ENCODE assay signal across 9 cellular contexts in the genomic region with DNA sequence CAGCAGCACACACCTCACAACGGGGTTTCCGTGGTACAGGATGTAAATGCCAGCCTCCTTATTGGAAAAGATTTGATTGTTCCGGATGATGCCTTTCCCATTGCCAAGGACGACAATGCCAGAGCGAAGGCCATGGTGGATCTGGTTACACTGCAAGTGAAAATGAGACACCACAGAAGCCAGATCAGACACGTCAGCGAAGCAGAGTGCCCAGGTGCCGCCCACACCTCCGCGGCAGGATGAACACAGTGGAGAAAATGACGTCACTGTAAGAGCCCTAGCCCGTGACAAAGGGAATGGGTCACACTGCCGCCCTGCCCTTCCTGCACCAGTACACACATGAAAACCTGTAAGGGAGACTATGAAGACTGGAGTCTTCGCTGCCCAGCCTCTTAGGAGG. TPM values are rescaled to one million over a fixed set of nuclear protein-coding genes. Genes with fewer than 3 reads are reported as not detected.
DNase-seq lines count a peak whose midpoint lies in the region; ATAC-seq, FAIRE-seq and TF ChIP-seq lines count a peak whose summit lies in the region.
"Had no signal": no experiment of that assay in that cellular context is flagged by ENCODE, and none has a peak within 500 bp of the region (broad histone marks: within the 10 kb centered on the region; RNA-seq: fewer than 3 reads in every experiment).

No MANE protein-coding gene starts in this region.

- H3K36me3 ChIP-seq in lower lobe of right lung, result peaks cover 39% of the 10 kb centered on the region
- peaks cover 60% of the 10 kb centered on the region for H3K36me3 ChIP-seq in endodermal cell (ENCODE audit: control insufficient read depth, insufficient read depth, low read length)
- H3K36me3 ChIP-seq in PC-9 (ENCODE audit: low read depth), result no peaks in the 10 kb centered on the region
- H3K36me3 ChIP-seq in HepG2 (replicated peaks in 1 of 2; ENCODE audit: control insufficient read depth in 1 of 2, insufficient read depth in 2 of 2, low read length in 2 of 2), result peaks cover 3 to 4% of the 10 kb centered on the region in 2 experiments; a peak in 2 of 5 replicates

- CTCF ChIA-PET in PC-9 (lab: Charles Lee) (no interaction called here), HepG2 (lab: Yijun Ruan, JAX; ENCODE audit: low intra/inter-chr PET ratio, low total read pairs) (no interaction called here)

- no peak overlapping the region for H3K27ac Mint-ChIP-seq in endodermal cell

- BruUV-seq in PC-9 (replicated peaks; lab: Mats Ljungman, UMichigan) (no TSS peak), HepG2 (replicated peaks; lab: Mats Ljungman, UMichigan) (no TSS peak)

- in situ Hi-C loops in HepG2 (cut with HindIII; ENCODE audit: extremely low pct_ligation_motif_present, low pct_unique_long_range_greater_than_20kb), result no loop called here

- H3K4me3 ChIP-seq in lower lobe of right lung (no peak overlapping the region), endodermal cell (ENCODE audit: low read length) (no peak overlapping the region), PC-9 (no peak overlapping the region), HepG2 (replicated peaks in 1 of 3; ENCODE audit: insufficient read depth in 1 of 3, low read depth in 2 of 3, low read length in 3 of 3) (no peak overlapping the region)

- no peaks in the 10 kb centered on the region for H3K79me2 ChIP-seq in PC-9 (ENCODE audit: low read depth)
- no peaks in the 10 kb centered on the region for H3K79me2 ChIP-seq in HepG2 (ENCODE audit: insufficient read depth, low read length)

- peak; percentile 44 for DNase-seq in activated CD8-positive, alpha-beta memory T cell treated with anti-CD3 and anti-CD28 coated beads, Interleukin-2, amount 50 U/mL, for 24 hours (ENCODE audit: extremely low read depth)
- DNase-seq in lower lobe of right lung, result no peak
- peak; percentile 70 for DNase-seq in stimulated activated naive CD8-positive, alpha-beta T cell treated with anti-CD3 and anti-CD28 coated beads, Interleukin-15, Interleukin-2, amounts not matched to agents 100 U/mL and 50 U/mL, for 24 hours
- DNase-seq in endodermal cell, result no peak
- no peak for DNase-seq in PC-9
- DNase-seq in HepG2 (ENCODE audit: low spot score), result no peak
- DNase-seq: right cardiac atrium had no signal

- H3K4me2 ChIP-seq in PC-9 (no peak overlapping the region), HepG2 (ENCODE audit: low read depth, low read length) (no peak overlapping the region)

- H3K4me1 ChIP-seq in lower lobe of right lung, result no peaks in the 10 kb centered on the region
- no peaks in the 10 kb centered on the region for H3K4me1 ChIP-seq in endodermal cell (ENCODE audit: control insufficient read depth, insufficient read depth, low read length)
- no peaks in the 10 kb centered on the region for H3K4me1 ChIP-seq in PC-9 (replicated peaks; ENCODE audit: insufficient read depth)
- no peaks in the 10 kb centered on the region for H3K4me1 ChIP-seq in HepG2 (ENCODE audit: insufficient read depth, low read length)

- H3K27ac ChIP-seq in lower lobe of right lung (peak overlapping the region; percentile 41), endodermal cell (ENCODE audit: low read depth, low read length) (no peak overlapping the region), PC-9 (no peak overlapping the region), HepG2 (ENCODE audit: extremely low read length, insufficient read depth, low read length) (no peak overlapping the region)

- H3K27me3 ChIP-seq in lower lobe of right lung (ENCODE audit: low read depth) (no peaks in the 10 kb centered on the region), endodermal cell (ENCODE audit: control insufficient read depth, insufficient read depth, low read length, poor library complexity, severe bottlenecking) (no peaks in the 10 kb centered on the region), PC-9 (ENCODE audit: insufficient read depth, low read depth) (no peaks in the 10 kb centered on the region), HepG2 (ENCODE audit: control insufficient read depth in 1 of 2, insufficient read depth in 2 of 2, low read length in 2 of 2) (no peaks in the 10 kb centered on the region)

- ATAC-seq in GM18505 (IDR thresholded peaks at IDR 0.05; ENCODE audit: unreplicated experiment), result peak; percentile 57
- ATAC-seq in HG03565 (IDR thresholded peaks at IDR 0.05; ENCODE audit: unreplicated experiment), result peak; percentile 57
- peak in 1 of 2 donors; percentile 59 for ATAC-seq in lower lobe of right lung
- peak; percentile 83 for ATAC-seq in stimulated activated naive CD8-positive, alpha-beta T cell treated with anti-CD3 and anti-CD28 coated beads, Interleukin-15, Interleukin-2, amounts not matched to agents 100 U/mL and 50 U/mL, for 24 hours
- no peak for ATAC-seq in HepG2

- H3K9ac ChIP-seq in endodermal cell (ENCODE audit: extremely low read depth, low read length, poor library complexity, severe bottlenecking), result no peak overlapping the region
- no peak overlapping the region for H3K9ac ChIP-seq in HepG2 (ENCODE audit: insufficient read depth, low read depth, low read length)

- peaks cover 70% of the 10 kb centered on the region for H3K36me3 Mint-ChIP-seq in endodermal cell (ENCODE audit: low read depth)

- no peaks in the 10 kb centered on the region for H3K27me3 Mint-ChIP-seq in endodermal cell (ENCODE audit: insufficient read depth)

- no peak for TF ChIP-seq RAD21 in HepG2 (CRISPR knock-in tag; IDR thresholded peaks at IDR 0.05)

- H3K9me3 ChIP-seq in lower lobe of right lung (no peaks in the 10 kb centered on the region), endodermal cell (ENCODE audit: control insufficient read depth, low read length) (no peaks in the 10 kb centered on the region), PC-9 (ENCODE audit: insufficient read depth, low read depth) (no peaks in the 10 kb centered on the region), HepG2 (ENCODE audit: low read length) (no peaks in the 10 kb centered on the region)

- H4K20me1 ChIP-seq in PC-9 (ENCODE audit: insufficient read depth) (no peaks in the 10 kb centered on the region), HepG2 (ENCODE audit: insufficient read depth, low read length) (no peaks in the 10 kb centered on the region)

- H3K4me3 Mint-ChIP-seq in endodermal cell, result no peak overlapping the region

- H3K9me2 ChIP-seq in PC-9 (ENCODE audit: insufficient read depth), result no peaks in the 10 kb centered on the region

- no peak for FAIRE-seq in HepG2 (lab: Jason Lieb, UNC)

- WGBS in endodermal cell (ENCODE audit: insufficient coverage in 1 of 2, insufficient read length in 1 of 2), 2 experiments, result 94 to 96% methylated on average over 14 of the region's 14 CpGs
- WGBS in HepG2 (ENCODE audit: low lambda C conversion rate), result 95% methylated on average over 14 of the region's 14 CpGs

- intact Hi-C loops in lower lobe of right lung (cut with DNase I), result no loop called here
- intact Hi-C loops in PC-9 (cut with micrococcal nuclease; ENCODE audit: unreplicated experiment), result no loop called here
- intact Hi-C loops in HepG2 (cut with micrococcal nuclease; ENCODE audit: unreplicated experiment), result no loop called here

- H3K9me3 Mint-ChIP-seq in endodermal cell, result no peaks in the 10 kb centered on the region

- no peak for TF ChIP-seq POLR2A in GM18505 (IDR thresholded peaks at IDR 0.05; ENCODE audit: borderline replicate concordance, extremely low read depth, insufficient read depth, insufficient read length)
- TF ChIP-seq POLR2A in HepG2 (IDR thresholded peaks at IDR 0.05; ENCODE audit: insufficient read depth in 1 of 2, low read depth in 2 of 2, low read length in 2 of 2), result no peak

- no peaks in the 10 kb centered on the region for H3K4me1 Mint-ChIP-seq in endodermal cell

- H3F3A ChIP-seq in PC-9 (ENCODE audit: insufficient read depth, low read depth), result no peaks in the 10 kb centered on the region

- no peak for TF ChIP-seq CTCF in lower lobe of right lung (IDR thresholded peaks at IDR 0.05)
- no peak for TF ChIP-seq CTCF in endodermal cell (conservative IDR thresholded peaks at IDR 0.05)
- TF ChIP-seq CTCF in PC-9 (conservative IDR thresholded peaks at IDR 0.05), result no peak
- TF ChIP-seq CTCF in HepG2 (CRISPR knock-in tag; IDR thresholded peaks at IDR 0.05), result no peak

- H2AFZ ChIP-seq in PC-9 (no peak overlapping the region), HepG2 (ENCODE audit: low read length) (no peak overlapping the region)

- TF ChIP-seq EP300 in HepG2 (IDR thresholded peaks at IDR 0.05; ENCODE audit: low read depth in 2 of 2, low read length in 2 of 2), result no peak
- TF ChIP-seq EP300 in HepG2 (CRISPR knock-in tag; IDR thresholded peaks at IDR 0.05; ENCODE audit: borderline replicate concordance), result no peak

- POLR2A ChIA-PET in PC-9 (lab: Charles Lee; ENCODE audit: unreplicated experiment), result no interaction called here
- POLR2A ChIA-PET in HepG2 (lab: Yijun Ruan, JAX), result no interaction called here

RNA-seq across cellular contexts. Expression of a gene that starts 43.4 kb away (rescaled TPM):
- total RNA-seq in lower lobe of right lung (17.3 TPM), endodermal cell (10 to 100 TPM; 23.5 to 25.2 TPM), PC-9 (2021) (19.7 and 21.8 TPM in 2 replicates), HepG2 (2016; rRNA removed; fragmentation: Illumina TruSeq; extraction: Trizol) (37.8 and 49.1 TPM in 2 replicates)
- polyA plus RNA-seq in endodermal cell (2013, experiment 1 of 2), result 22.3 TPM
- polyA plus RNA-seq in endodermal cell (2013, experiment 2 of 2), result 21.5 TPM
- total RNA-seq in HepG2 (2016; cell fraction: cytosol; rRNA removed; fragmentation: Illumina TruSeq; extraction: Trizol; ENCODE audit: low read depth), result 12.6 and 13.7 TPM in 2 replicates
- 35.7 and 42.1 TPM in 2 replicates for total RNA-seq in HepG2 (2016; cell fraction: insoluble cytoplasmic fraction; rRNA removed; fragmentation: Illumina TruSeq; extraction: Trizol)
- total RNA-seq in HepG2 (2016; cell fraction: membrane; rRNA removed; fragmentation: Illumina TruSeq; extraction: Trizol), result 24.4 and 28.3 TPM in 2 replicates
- total RNA-seq in HepG2 (2016; cell fraction: nucleus; rRNA removed; fragmentation: Illumina TruSeq; extraction: Trizol), result 19.5 and 22.1 TPM in 2 replicates
- polyA plus RNA-seq in HepG2 (2011; rRNA removed), result 18.9 and 23.0 TPM in 2 replicates
- polyA plus RNA-seq in HepG2 (2011; cell fraction: cytosol; rRNA removed), result 16.9 and 20.6 TPM in 2 replicates
- polyA plus RNA-seq in HepG2 (2011; cell fraction: nucleus; rRNA removed), result 6.3 and 8.5 TPM in 2 replicates
- 15.5 and 19.9 TPM in 2 replicates for polyA plus RNA-seq in HepG2 (2012)
- 9.5 and 9.6 TPM in 2 replicates for polyA plus RNA-seq in HepG2 (2016; cell fraction: cytosol; fragmentation: Illumina TruSeq; extraction: Trizol; ENCODE audit: low read depth)
- 31.1 and 31.2 TPM in 2 replicates for polyA plus RNA-seq in HepG2 (2016; cell fraction: insoluble cytoplasmic fraction; fragmentation: Illumina TruSeq; extraction: Trizol; ENCODE audit: low read depth)
- 16.1 and 18.2 TPM in 2 replicates for polyA plus RNA-seq in HepG2 (2016; cell fraction: membrane; fragmentation: Illumina TruSeq; extraction: Trizol; ENCODE audit: low read depth)
- 16.7 and 17.8 TPM in 2 replicates for polyA plus RNA-seq in HepG2 (2016; cell fraction: nucleus; fragmentation: Illumina TruSeq; extraction: Trizol; ENCODE audit: insufficient read depth, low read depth)
- 17.1 and 37.9 TPM in 2 replicates for polyA minus RNA-seq in HepG2 (2011; rRNA and poly(A)+ RNA removed; ENCODE audit: low replicate concordance)
- 14.0 and 14.2 TPM in 2 replicates for polyA minus RNA-seq in HepG2 (2011; cell fraction: cytosol; rRNA and poly(A)+ RNA removed)
- polyA minus RNA-seq in HepG2 (2011; cell fraction: nucleus; rRNA and poly(A)+ RNA removed), result 17.8 and 20.8 TPM in 2 replicates

RNA-seq across cellular contexts. Expression of a gene that starts 47.1 kb away (rescaled TPM):
- total RNA-seq in lower lobe of right lung (10.2 TPM), endodermal cell (10 to 100 TPM; 19.5 to 26.6 TPM), PC-9 (2021) (3.4 and 3.7 TPM in 2 replicates), HepG2 (2016; rRNA removed; fragmentation: Illumina TruSeq; extraction: Trizol) (2.8 and 3.1 TPM in 2 replicates)
- polyA plus RNA-seq in endodermal cell (2013, experiment 1 of 2), result 22.5 TPM
- 21.2 TPM for polyA plus RNA-seq in endodermal cell (2013, experiment 2 of 2)
- total RNA-seq in HepG2 (2016; cell fraction: cytosol; rRNA removed; fragmentation: Illumina TruSeq; extraction: Trizol; ENCODE audit: low read depth), result 0.40 and 0.79 TPM in 2 replicates
- total RNA-seq in HepG2 (2016; cell fraction: insoluble cytoplasmic fraction; rRNA removed; fragmentation: Illumina TruSeq; extraction: Trizol), result 2.1 and 3.1 TPM in 2 replicates
- total RNA-seq in HepG2 (2016; cell fraction: membrane; rRNA removed; fragmentation: Illumina TruSeq; extraction: Trizol), result 2.4 and 3.0 TPM in 2 replicates
- total RNA-seq in HepG2 (2016; cell fraction: nucleus; rRNA removed; fragmentation: Illumina TruSeq; extraction: Trizol), result 2.2 and 4.2 TPM in 2 replicates
- polyA plus RNA-seq in HepG2 (2011; rRNA removed), result 5.1 and 6.4 TPM in 2 replicates
- polyA plus RNA-seq in HepG2 (2011; cell fraction: cytosol; rRNA removed), result 4.6 TPM in 2 replicates
- 6.9 and 7.0 TPM in 2 replicates for polyA plus RNA-seq in HepG2 (2011; cell fraction: nucleus; rRNA removed)
- 3.9 and 4.0 TPM in 2 replicates for polyA plus RNA-seq in HepG2 (2012)
- polyA plus RNA-seq in HepG2 (2016; cell fraction: cytosol; fragmentation: Illumina TruSeq; extraction: Trizol; ENCODE audit: low read depth), result 0.60 and 0.61 TPM in 2 replicates
- polyA plus RNA-seq in HepG2 (2016; cell fraction: insoluble cytoplasmic fraction; fragmentation: Illumina TruSeq; extraction: Trizol; ENCODE audit: low read depth), result 1.8 and 2.1 TPM in 2 replicates
- polyA plus RNA-seq in HepG2 (2016; cell fraction: membrane; fragmentation: Illumina TruSeq; extraction: Trizol; ENCODE audit: low read depth), result 1.00 and 1.6 TPM in 2 replicates
- polyA plus RNA-seq in HepG2 (2016; cell fraction: nucleus; fragmentation: Illumina TruSeq; extraction: Trizol; ENCODE audit: insufficient read depth, low read depth), result 5.1 TPM in 2 replicates
- polyA minus RNA-seq in HepG2 (2011; rRNA and poly(A)+ RNA removed; ENCODE audit: low replicate concordance), result 3.1 and 11.6 TPM in 2 replicates
- 4.1 and 4.5 TPM in 2 replicates for polyA minus RNA-seq in HepG2 (2011; cell fraction: cytosol; rRNA and poly(A)+ RNA removed)
- polyA minus RNA-seq in HepG2 (2011; cell fraction: nucleus; rRNA and poly(A)+ RNA removed), result 4.4 and 6.2 TPM in 2 replicates

Comparison
In these comparisons a context has a peak if more than half of its experiments do, and no peak if none do; other contexts are left out.
1. DNase-seq: peak in activated CD8-positive, alpha-beta memory T cell treated with anti-CD3 and anti-CD28 coated beads, Interleukin-2, amount 50 U/mL, for 24 hours (single experiment) and stimulated activated naive CD8-positive, alpha-beta T cell treated with anti-CD3 and anti-CD28 coated beads, Interleukin-15, Interleukin-2, amounts not matched to agents 100 U/mL and 50 U/mL, for 24 hours (single experiment); none in lower lobe of right lung (single experiment), endodermal cell (single experiment), PC-9 (0 of 2) and HepG2 (single experiment).